ENCODE assay signal across 11 cellular contexts in genomic region chr17:68981288-68981687, GRCh38. TPM values are rescaled to one million over a fixed set of nuclear protein-coding genes. Genes with fewer than 3 reads are reported as not detected.
DNase-seq lines count a peak whose midpoint lies in the region; ATAC-seq and TF ChIP-seq lines count a peak whose summit lies in the region.
"Had no signal": no experiment of that assay in that cellular context is flagged by ENCODE, and none has a peak within 500 bp of the region (broad histone marks: within the 10 kb centered on the region; RNA-seq: fewer than 3 reads in every experiment).

No MANE protein-coding gene starts in this region.

- H3K27me3 ChIP-seq in ACC112 (ENCODE audit: insufficient read depth, low read length) (no peaks in the 10 kb centered on the region), kidney epithelial cell (ENCODE audit: control insufficient read depth, insufficient read depth, low read length) (no peaks in the 10 kb centered on the region)
- H3K27me3 ChIP-seq: pancreas had no signal

- ATAC-seq in GM21423 (IDR thresholded peaks at IDR 0.05; ENCODE audit: unreplicated experiment) (peak; percentile 78), GM18861 (IDR thresholded peaks at IDR 0.05; ENCODE audit: unreplicated experiment) (no peak)

- H3K27ac ChIP-seq in ACC112 (ENCODE audit: low read depth, low read length): no peak overlapping the region
- H3K27ac ChIP-seq: HL-60, pancreas had no signal

- no peak overlapping the region for H2AFZ ChIP-seq in ACC112 (ENCODE audit: low read length, unreplicated experiment)

- H3K4me1 ChIP-seq in ACC112 (ENCODE audit: control insufficient read depth, insufficient read depth, low read length, unreplicated experiment): peaks cover 7% of the 10 kb centered on the region
- H3K4me1 ChIP-seq: pancreas had no signal

- DNase-seq in T1000 (lab: John Stamatoyannopoulos, UW) (peak; percentile 60), kidney epithelial cell (ENCODE audit: low read depth) (peak; percentile 49), nephron progenitor cell (no peak)
- DNase-seq in activated CD4-positive, alpha-beta T cell treated with anti-CD3 and anti-CD28 coated beads for 48 hours: no peak
- DNase-seq in activated T-cell treated with anti-CD3 and anti-CD28 coated beads, Interleukin-2, amount 50 U/mL, for 1 hour: no peak
- DNase-seq: T-helper 2 cell had no signal

- H3K36me3 Mint-ChIP-seq in nephron progenitor cell (ENCODE audit: low read depth): no peaks in the 10 kb centered on the region

- no peak overlapping the region for H3K4me3 Mint-ChIP-seq in nephron progenitor cell

- peaks cover 5% of the 10 kb centered on the region for H3K9me3 Mint-ChIP-seq in nephron progenitor cell

- H3K79me2 ChIP-seq in ACC112 (ENCODE audit: control insufficient read depth, insufficient read depth, low read length, unreplicated experiment): no peaks in the 10 kb centered on the region

- H3K27ac Mint-ChIP-seq in nephron progenitor cell: no peak overlapping the region

- H3K4me3 ChIP-seq in ACC112 (ENCODE audit: low read depth, low read length): peak overlapping the region; percentile 27; the same call in 1 of the 2 replicates
- H3K4me3 ChIP-seq in kidney epithelial cell (ENCODE audit: low read depth, low read length): no peak overlapping the region
- H3K4me3 ChIP-seq: pancreas had no signal

- TF ChIP-seq CTCF in kidney epithelial cell (IDR thresholded peaks at IDR 0.05; ENCODE audit: insufficient read depth, low read length, poor library complexity, severe bottlenecking) (no peak), nephron progenitor cell (IDR thresholded peaks at IDR 0.05) (no peak)

- H3K27me3 Mint-ChIP-seq in nephron progenitor cell (ENCODE audit: low read depth, poor library complexity): peaks cover 14% of the 10 kb centered on the region

- H3K4me1 Mint-ChIP-seq in nephron progenitor cell: peaks cover 8% of the 10 kb centered on the region

- H3K36me3 ChIP-seq in ACC112 (ENCODE audit: insufficient read depth, low read length) (no peaks in the 10 kb centered on the region), kidney epithelial cell (ENCODE audit: control insufficient read depth, insufficient read depth, low read length) (no peaks in the 10 kb centered on the region)
- H3K36me3 ChIP-seq: pancreas had no signal

RNA-seq across cellular contexts. Expression of gene ABCA8, which starts 26.1 kb away (rescaled TPM):
- total RNA-seq in kidney epithelial cell: not detected in 2 replicates

Comparison
In these comparisons a context has a peak if more than half of its experiments do, and no peak if none do; other contexts are left out.
1. DNase-seq: peak in T1000 (single experiment) and kidney epithelial cell (single experiment); none in activated CD4-positive, alpha-beta T cell treated with anti-CD3 and anti-CD28 coated beads for 48 hours (single experiment), activated T-cell treated with anti-CD3 and anti-CD28 coated beads, Interleukin-2, amount 50 U/mL, for 1 hour (single experiment) and nephron progenitor cell (single experiment).